In the genomic region with DNA sequence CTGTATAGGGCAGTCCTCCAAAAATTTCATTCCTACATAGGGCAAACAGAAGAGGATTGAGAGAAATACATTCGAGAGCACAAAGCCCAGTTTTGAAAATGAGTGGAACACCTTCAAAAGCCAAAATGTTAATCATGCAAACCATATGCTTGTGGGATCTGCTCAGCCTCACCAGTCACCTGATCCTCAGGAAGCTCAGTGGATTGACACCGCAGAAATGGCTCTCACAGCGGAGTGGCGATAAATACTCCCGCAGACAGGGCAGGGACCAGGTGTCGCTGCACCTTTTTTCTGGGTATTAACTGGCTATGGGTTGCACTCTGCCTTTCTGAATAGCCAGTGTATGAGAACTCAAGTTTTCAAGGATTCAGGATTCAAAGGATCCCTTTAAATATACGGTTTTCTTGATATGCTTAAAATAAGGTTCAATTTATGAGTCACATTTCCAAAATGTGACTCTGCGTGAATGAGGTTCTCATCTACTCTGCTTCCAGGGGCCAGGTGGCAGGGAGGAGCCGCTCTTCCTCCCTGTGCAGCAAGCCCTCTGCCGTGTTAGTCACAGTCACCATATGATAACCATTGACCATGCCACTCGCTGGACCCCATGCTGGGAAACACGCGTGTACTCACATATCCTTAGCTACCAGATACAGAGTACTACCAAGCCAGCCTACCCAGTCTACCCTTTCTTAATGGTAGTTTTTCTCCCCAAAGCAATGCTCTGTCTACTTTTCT, we compare ENCODE assay signal across 16 cellular contexts. TPM values are rescaled to one million over a fixed set of nuclear protein-coding genes. Genes with fewer than 3 reads are reported as not detected.
DNase-seq lines count a peak whose midpoint lies in the region; ATAC-seq and TF ChIP-seq lines count a peak whose summit lies in the region.
"Had no signal": no experiment of that assay in that cellular context is flagged by ENCODE, and none has a peak within 500 bp of the region (broad histone marks: within the 10 kb centered on the region; RNA-seq: fewer than 3 reads in every experiment).

No MANE protein-coding gene starts in this region.

- H3K9me3 ChIP-seq in neutrophil (no peaks in the 10 kb centered on the region), BE2C (no peaks in the 10 kb centered on the region)
- H3K9me3 ChIP-seq: pancreas had no signal

- H3K27ac ChIP-seq in neutrophil: peak overlapping the region; percentile 97
- H3K27ac ChIP-seq: hepatocyte, pancreas, PC-9 had no signal

- TF ChIP-seq CTCF in neutrophil (IDR thresholded peaks at IDR 0.05): no peak
- no peak for TF ChIP-seq CTCF in BE2C (IDR thresholded peaks at IDR 0.05; ENCODE audit: low read depth, low read length)

- H3K36me3 ChIP-seq in neutrophil (no peaks in the 10 kb centered on the region), BE2C (no peaks in the 10 kb centered on the region)
- H3K36me3 ChIP-seq: pancreas had no signal

- peaks cover 83% of the 10 kb centered on the region for H3K4me1 Mint-ChIP-seq in activated CD4-positive, alpha-beta T cell treated with anti-CD3 and anti-CD28 coated beads, Interleukin-2, amount 10 ng/mL, durations not matched to agents 24 days and 14 days

- no peak for DNase-seq in activated CD4-positive, alpha-beta T cell treated with anti-CD3 and anti-CD28 coated beads, Interleukin-2, amount 10 ng/mL, durations not matched to agents 24 days and 14 days
- DNase-seq in activated CD4-positive, alpha-beta T cell treated with anti-CD3 and anti-CD28 coated beads for 4 hours: no peak
- peak; percentile 86 to 90 for DNase-seq in NCI-H524 (lab: John Stamatoyannopoulos, UW)
- peak in 1 of 2 donors; percentile 31 for DNase-seq in activated naive CD4-positive, alpha-beta T cell treated with anti-CD3 and anti-CD28 coated beads, Interleukin-2, amount 50 U/mL, for 72 hours (ENCODE audit: low spot score in 2 of 2)
- DNase-seq in NK-92 treated with Interleukin-12 subunit alpha and Interleukin-12 subunit beta, amount 100 ng/mL, for 24 hours (lab: John Stamatoyannopoulos, UW): no peak
- DNase-seq in BE2C: no peak
- DNase-seq: NCI-H1436, pancreas, PC-9 had no signal

- peak overlapping the region; percentile 51 to 56 for H3K4me3 ChIP-seq in neutrophil (ENCODE audit: low read depth in 1 of 2, low read length in 1 of 2)
- H3K4me3 ChIP-seq in BE2C (ENCODE audit: low read depth, low read length): no peak overlapping the region
- H3K4me3 ChIP-seq: hepatocyte, lung, pancreas, PC-9 had no signal

- peak overlapping the region; percentile 79 for H3K27ac Mint-ChIP-seq in activated CD4-positive, alpha-beta T cell treated with anti-CD3 and anti-CD28 coated beads, Interleukin-2, amount 10 ng/mL, durations not matched to agents 24 days and 14 days
- H3K27ac Mint-ChIP-seq in activated naive CD4-positive, alpha-beta T cell treated with anti-CD3 and anti-CD28 coated beads, Interleukin-2, amount 50 U/mL, for 72 hours: peak overlapping the region; percentile 86 to 95

- no peaks in the 10 kb centered on the region for H3K36me3 Mint-ChIP-seq in activated CD4-positive, alpha-beta T cell treated with anti-CD3 and anti-CD28 coated beads, Interleukin-2, amount 10 ng/mL, durations not matched to agents 24 days and 14 days (ENCODE audit: low read depth)
- no peaks in the 10 kb centered on the region for H3K36me3 Mint-ChIP-seq in activated naive CD4-positive, alpha-beta T cell treated with anti-CD3 and anti-CD28 coated beads, Interleukin-2, amount 50 U/mL, for 72 hours
- H3K36me3 Mint-ChIP-seq: brain had no signal

- peaks cover 100% of the 10 kb centered on the region in 2 experiments for H3K4me1 ChIP-seq in neutrophil (ENCODE audit: control insufficient read depth in 1 of 2, insufficient read depth in 1 of 2, low read depth in 1 of 2, low read length in 1 of 2)
- H3K4me1 ChIP-seq in BE2C: no peaks in the 10 kb centered on the region; the same call in 1 of the 2 replicates
- H3K4me1 ChIP-seq: pancreas had no signal

- no peaks in the 10 kb centered on the region for H3K9me3 Mint-ChIP-seq in activated CD4-positive, alpha-beta T cell treated with anti-CD3 and anti-CD28 coated beads, Interleukin-2, amount 10 ng/mL, durations not matched to agents 24 days and 14 days
- H3K9me3 Mint-ChIP-seq in activated naive CD4-positive, alpha-beta T cell treated with anti-CD3 and anti-CD28 coated beads, Interleukin-2, amount 50 U/mL, for 72 hours: no peaks in the 10 kb centered on the region
- H3K9me3 Mint-ChIP-seq: brain had no signal

- peak overlapping the region; percentile 76 for H3K4me3 Mint-ChIP-seq in activated CD4-positive, alpha-beta T cell treated with anti-CD3 and anti-CD28 coated beads, Interleukin-2, amount 10 ng/mL, durations not matched to agents 24 days and 14 days
- H3K4me3 Mint-ChIP-seq: brain had no signal

- intact Hi-C loops in activated CD4-positive, alpha-beta T cell treated with anti-CD3 and anti-CD28 coated beads, Interleukin-2, amount 10 ng/mL, durations not matched to agents 24 days and 14 days (cut with micrococcal nuclease): loop anchor here (5.0 to 10.0 kb wide), 2 partner anchors 370 to 633 kb away; a partner anchor contains a TSS

- peak; percentile 39 to 63 for ATAC-seq in activated naive CD4-positive, alpha-beta T cell treated with anti-CD3 and anti-CD28 coated beads, Interleukin-2, amount 50 U/mL, for 72 hours
- ATAC-seq in GM18867 (IDR thresholded peaks at IDR 0.05; ENCODE audit: unreplicated experiment): no peak

- peaks cover 3% of the 10 kb centered on the region for H3K27me3 Mint-ChIP-seq in activated CD4-positive, alpha-beta T cell treated with anti-CD3 and anti-CD28 coated beads, Interleukin-2, amount 10 ng/mL, durations not matched to agents 24 days and 14 days
- H3K27me3 Mint-ChIP-seq: brain had no signal

- H3K27me3 ChIP-seq in neutrophil: no peaks in the 10 kb centered on the region
- no peaks in the 10 kb centered on the region for H3K27me3 ChIP-seq in BE2C
- H3K27me3 ChIP-seq: hepatocyte, pancreas had no signal

RNA-seq across cellular contexts. Expression of a gene that starts 18.3 kb away (rescaled TPM):
- total RNA-seq in activated CD4-positive, alpha-beta T cell treated with anti-CD3 and anti-CD28 coated beads, Interleukin-2, amount 10 ng/mL, durations not matched to agents 24 days and 14 days: 3.2 and 3.9 TPM in 2 replicates
- 1 to 10 TPM; 2.0 to 7.2 TPM for total RNA-seq in activated naive CD4-positive, alpha-beta T cell treated with anti-CD3 and anti-CD28 coated beads, Interleukin-2, amount 50 U/mL, for 72 hours
- 11.0 TPM for polyA plus RNA-seq in BE2C (2012; ENCODE audit: insufficient read depth, insufficient read length, low read depth)

RNA-seq across cellular contexts. Expression of a gene that starts 22.7 kb away (rescaled TPM):
- 0.38 and 0.77 TPM in 2 replicates for total RNA-seq in activated CD4-positive, alpha-beta T cell treated with anti-CD3 and anti-CD28 coated beads, Interleukin-2, amount 10 ng/mL, durations not matched to agents 24 days and 14 days
- under 1 TPM; 0.36 to 0.60 TPM for total RNA-seq in activated naive CD4-positive, alpha-beta T cell treated with anti-CD3 and anti-CD28 coated beads, Interleukin-2, amount 50 U/mL, for 72 hours
- polyA plus RNA-seq in BE2C (2012; ENCODE audit: insufficient read depth, insufficient read length, low read depth): not detected
- total RNA-seq: endothelial cell of umbilical vein, PC-9 had no signal
- polyA plus RNA-seq: endothelial cell of umbilical vein had no signal

RNA-seq across cellular contexts. Expression of a gene that starts 39.5 kb away (rescaled TPM):
- not detected in 2 replicates for total RNA-seq in activated CD4-positive, alpha-beta T cell treated with anti-CD3 and anti-CD28 coated beads, Interleukin-2, amount 10 ng/mL, durations not matched to agents 24 days and 14 days
- not detected for total RNA-seq in activated naive CD4-positive, alpha-beta T cell treated with anti-CD3 and anti-CD28 coated beads, Interleukin-2, amount 50 U/mL, for 72 hours
- not detected for polyA plus RNA-seq in BE2C (2012; ENCODE audit: insufficient read depth, insufficient read length, low read depth)
- total RNA-seq: endothelial cell of umbilical vein; hepatocyte; lung; pancreas; PC-9; T-helper 1 cell treated with Interleukin-12 subunit alpha and Interleukin-12 subunit beta and Interleukin-4 antibody, amounts not matched to agents 30 ng/mL and 1 ng/mL, for 36 hours had no signal
- polyA plus RNA-seq: endothelial cell of umbilical vein, hepatocyte, lung, pancreas had no signal

Comparison
In these comparisons a context has a peak if more than half of its experiments do, and no peak if none do; other contexts are left out.
1. DNase-seq: peak in NCI-H524 (2 of 2); none in activated CD4-positive, alpha-beta T cell treated with anti-CD3 and anti-CD28 coated beads, Interleukin-2, amount 10 ng/mL, durations not matched to agents 24 days and 14 days (single experiment), activated CD4-positive, alpha-beta T cell treated with anti-CD3 and anti-CD28 coated beads for 4 hours (0 of 2), NK-92 treated with Interleukin-12 subunit alpha and Interleukin-12 subunit beta, amount 100 ng/mL, for 24 hours (single experiment) and BE2C (single experiment).